Comparison of ENCODE assay signal across 1 cellular context in genomic region chr13:45335397-45336024, GRCh38.
TF ChIP-seq lines count a peak whose summit lies in the region.

No MANE protein-coding gene starts in this region.

TF ChIP-seq in HepG2, 621 proteins besides CTCF, POLR2A, EP300 and RAD21 (continued from another document and continues in another):
- TF ChIP-seq PAXIP1 (CRISPR knock-in tag; conservative IDR thresholded peaks at IDR 0.05) (peak; percentile 67), HOXA3 (CRISPR knock-in tag; IDR thresholded peaks at IDR 0.05) (peak; percentile 19; the same call in 1 of the 2 replicates), CEBPG (CRISPR knock-in tag; IDR thresholded peaks at IDR 0.05) (peak; percentile 82), SOX5 (CRISPR knock-in tag; IDR thresholded peaks at IDR 0.05; ENCODE audit: borderline replicate concordance) (peak; percentile 37; the same call in 1 of the 2 replicates), NONO (IDR thresholded peaks at IDR 0.05) (no peak), NONO (CRISPR knock-in tag; conservative IDR thresholded peaks at IDR 0.05) (peak; percentile 65; the same call in 1 of the 2 replicates), ZNF264 (CRISPR knock-in tag; IDR thresholded peaks at IDR 0.05) (0 out of 2 replicates have a peak, but pooled peaks have one; percentile 43), ZNF652 (CRISPR knock-in tag; IDR thresholded peaks at IDR 0.05; ENCODE audit: borderline replicate concordance, low read depth) (peak; percentile 94), ZMAT3 (CRISPR knock-in tag; conservative IDR thresholded peaks at IDR 0.05) (0 out of 2 replicates have a peak, but pooled peaks have one; percentile 43), PAF1 (CRISPR knock-in tag; IDR thresholded peaks at IDR 0.05) (peak; percentile 39; the same call in 1 of the 2 replicates), POLR2G (IDR thresholded peaks at IDR 0.05; ENCODE audit: low read depth, low read length) (peak; percentile 60), TFDP2 (CRISPR knock-in tag; IDR thresholded peaks at IDR 0.05) (0 out of 2 replicates have a peak, but pooled peaks have one; percentile 4), ZNF703 (CRISPR knock-in tag; IDR thresholded peaks at IDR 0.05; ENCODE audit: borderline replicate concordance) (0 out of 2 replicates have a peak, but pooled peaks have one; percentile 32), ZNF225 (CRISPR knock-in tag; IDR thresholded peaks at IDR 0.05) (no peak), NCOR1 (IDR thresholded peaks at IDR 0.05; ENCODE audit: borderline replicate concordance, low read length) (peak; percentile 94), ZNF510 (CRISPR knock-in tag; IDR thresholded peaks at IDR 0.05; ENCODE audit: low read depth) (no peak), RERE (CRISPR knock-in tag; IDR thresholded peaks at IDR 0.05; ENCODE audit: low read depth) (no peak), MYPOP (CRISPR knock-in tag; IDR thresholded peaks at IDR 0.05) (0 out of 2 replicates have a peak, but pooled peaks have one; percentile 53), SSRP1 (CRISPR knock-in tag; IDR thresholded peaks at IDR 0.05) (0 out of 2 replicates have a peak, but pooled peaks have one; percentile 9), SPEN (CRISPR knock-in tag; IDR thresholded peaks at IDR 0.05; ENCODE audit: low read depth) (peak; percentile 46; the same call in 1 of the 2 replicates), DPF2 (CRISPR knock-in tag; IDR thresholded peaks at IDR 0.05; ENCODE audit: borderline replicate concordance, low read depth) (peak; percentile 49; the same call in 1 of the 2 replicates), SIX4 (CRISPR knock-in tag; IDR thresholded peaks at IDR 0.05) (peak; percentile 73), TRIM24 (CRISPR knock-in tag; IDR thresholded peaks at IDR 0.05) (no peak), HNF4G (IDR thresholded peaks at IDR 0.05; ENCODE audit: borderline replicate concordance, low read depth, low read length) (peak; percentile 94), HNF4G (CRISPR knock-in tag; IDR thresholded peaks at IDR 0.05; ENCODE audit: borderline replicate concordance, low read depth) (peak; percentile 74; the same call in 1 of the 2 replicates), FOXK1 (CRISPR knock-in tag; IDR thresholded peaks at IDR 0.05; ENCODE audit: borderline replicate concordance, low read depth) (no peak), REPIN1 (CRISPR knock-in tag; IDR thresholded peaks at IDR 0.05; ENCODE audit: borderline replicate concordance, low read depth) (peak; percentile 58; the same call in 1 of the 2 replicates)
- TF ChIP-seq, protein P1, sequence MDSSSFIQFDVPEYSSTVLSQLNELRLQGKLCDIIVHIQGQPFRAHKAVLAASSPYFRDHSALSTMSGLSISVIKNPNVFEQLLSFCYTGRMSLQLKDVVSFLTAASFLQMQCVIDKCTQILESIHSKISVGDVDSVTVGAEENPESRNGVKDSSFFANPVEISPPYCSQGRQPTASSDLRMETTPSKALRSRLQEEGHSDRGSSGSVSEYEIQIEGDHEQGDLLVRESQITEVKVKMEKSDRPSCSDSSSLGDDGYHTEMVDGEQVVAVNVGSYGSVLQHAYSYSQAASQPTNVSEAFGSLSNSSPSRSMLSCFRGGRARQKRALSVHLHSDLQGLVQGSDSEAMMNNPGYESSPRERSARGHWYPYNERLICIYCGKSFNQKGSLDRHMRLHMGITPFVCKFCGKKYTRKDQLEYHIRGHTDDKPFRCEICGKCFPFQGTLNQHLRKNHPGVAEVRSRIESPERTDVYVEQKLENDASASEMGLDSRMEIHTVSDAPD (CRISPR knock-in tag; IDR thresholded peaks at IDR 0.05) = 0 out of 2 replicates have a peak, but pooled peaks have one; percentile 21
- TF ChIP-seq, protein P2, sequence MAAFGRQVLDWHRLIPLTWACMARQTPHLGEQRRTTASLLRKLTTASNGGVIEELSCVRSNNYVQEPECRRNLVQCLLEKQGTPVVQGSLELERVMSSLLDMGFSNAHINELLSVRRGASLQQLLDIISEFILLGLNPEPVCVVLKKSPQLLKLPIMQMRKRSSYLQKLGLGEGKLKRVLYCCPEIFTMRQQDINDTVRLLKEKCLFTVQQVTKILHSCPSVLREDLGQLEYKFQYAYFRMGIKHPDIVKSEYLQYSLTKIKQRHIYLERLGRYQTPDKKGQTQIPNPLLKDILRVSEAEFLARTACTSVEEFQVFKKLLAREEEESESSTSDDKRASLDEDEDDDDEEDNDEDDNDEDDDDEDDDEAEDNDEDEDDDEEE (CRISPR knock-in tag; IDR thresholded peaks at IDR 0.05) = peak; percentile 40; the same call in 1 of the 2 replicates
- TF ChIP-seq, protein P3, sequence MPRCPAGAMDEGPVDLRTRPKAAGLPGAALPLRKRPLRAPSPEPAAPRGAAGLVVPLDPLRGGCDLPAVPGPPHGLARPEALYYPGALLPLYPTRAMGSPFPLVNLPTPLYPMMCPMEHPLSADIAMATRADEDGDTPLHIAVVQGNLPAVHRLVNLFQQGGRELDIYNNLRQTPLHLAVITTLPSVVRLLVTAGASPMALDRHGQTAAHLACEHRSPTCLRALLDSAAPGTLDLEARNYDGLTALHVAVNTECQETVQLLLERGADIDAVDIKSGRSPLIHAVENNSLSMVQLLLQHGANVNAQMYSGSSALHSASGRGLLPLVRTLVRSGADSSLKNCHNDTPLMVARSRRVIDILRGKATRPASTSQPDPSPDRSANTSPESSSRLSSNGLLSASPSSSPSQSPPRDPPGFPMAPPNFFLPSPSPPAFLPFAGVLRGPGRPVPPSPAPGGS (CRISPR knock-in tag; IDR thresholded peaks at IDR 0.05) = no peak
- TF ChIP-seq, protein P4, sequence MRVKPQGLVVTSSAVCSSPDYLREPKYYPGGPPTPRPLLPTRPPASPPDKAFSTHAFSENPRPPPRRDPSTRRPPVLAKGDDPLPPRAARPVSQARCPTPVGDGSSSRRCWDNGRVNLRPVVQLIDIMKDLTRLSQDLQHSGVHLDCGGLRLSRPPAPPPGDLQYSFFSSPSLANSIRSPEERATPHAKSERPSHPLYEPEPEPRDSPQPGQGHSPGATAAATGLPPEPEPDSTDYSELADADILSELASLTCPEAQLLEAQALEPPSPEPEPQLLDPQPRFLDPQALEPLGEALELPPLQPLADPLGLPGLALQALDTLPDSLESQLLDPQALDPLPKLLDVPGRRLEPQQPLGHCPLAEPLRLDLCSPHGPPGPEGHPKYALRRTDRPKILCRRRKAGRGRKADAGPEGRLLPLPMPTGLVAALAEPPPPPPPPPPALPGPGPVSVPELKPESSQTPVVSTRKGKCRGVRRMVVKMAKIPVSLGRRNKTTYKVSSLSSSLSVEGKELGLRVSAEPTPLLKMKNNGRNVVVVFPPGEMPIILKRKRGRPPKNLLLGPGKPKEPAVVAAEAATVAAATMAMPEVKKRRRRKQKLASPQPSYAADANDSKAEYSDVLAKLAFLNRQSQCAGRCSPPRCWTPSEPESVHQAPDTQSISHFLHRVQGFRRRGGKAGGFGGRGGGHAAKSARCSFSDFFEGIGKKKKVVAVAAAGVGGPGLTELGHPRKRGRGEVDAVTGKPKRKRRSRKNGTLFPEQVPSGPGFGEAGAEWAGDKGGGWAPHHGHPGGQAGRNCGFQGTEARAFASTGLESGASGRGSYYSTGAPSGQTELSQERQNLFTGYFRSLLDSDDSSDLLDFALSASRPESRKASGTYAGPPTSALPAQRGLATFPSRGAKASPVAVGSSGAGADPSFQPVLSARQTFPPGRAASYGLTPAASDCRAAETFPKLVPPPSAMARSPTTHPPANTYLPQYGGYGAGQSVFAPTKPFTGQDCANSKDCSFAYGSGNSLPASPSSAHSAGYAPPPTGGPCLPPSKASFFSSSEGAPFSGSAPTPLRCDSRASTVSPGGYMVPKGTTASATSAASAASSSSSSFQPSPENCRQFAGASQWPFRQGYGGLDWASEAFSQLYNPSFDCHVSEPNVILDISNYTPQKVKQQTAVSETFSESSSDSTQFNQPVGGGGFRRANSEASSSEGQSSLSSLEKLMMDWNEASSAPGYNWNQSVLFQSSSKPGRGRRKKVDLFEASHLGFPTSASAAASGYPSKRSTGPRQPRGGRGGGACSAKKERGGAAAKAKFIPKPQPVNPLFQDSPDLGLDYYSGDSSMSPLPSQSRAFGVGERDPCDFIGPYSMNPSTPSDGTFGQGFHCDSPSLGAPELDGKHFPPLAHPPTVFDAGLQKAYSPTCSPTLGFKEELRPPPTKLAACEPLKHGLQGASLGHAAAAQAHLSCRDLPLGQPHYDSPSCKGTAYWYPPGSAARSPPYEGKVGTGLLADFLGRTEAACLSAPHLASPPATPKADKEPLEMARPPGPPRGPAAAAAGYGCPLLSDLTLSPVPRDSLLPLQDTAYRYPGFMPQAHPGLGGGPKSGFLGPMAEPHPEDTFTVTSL (CRISPR knock-in tag; IDR thresholded peaks at IDR 0.05; ENCODE audit: borderline replicate concordance) = peak; percentile 67; the same call in 1 of the 2 replicates
- TF ChIP-seq, protein P5, sequence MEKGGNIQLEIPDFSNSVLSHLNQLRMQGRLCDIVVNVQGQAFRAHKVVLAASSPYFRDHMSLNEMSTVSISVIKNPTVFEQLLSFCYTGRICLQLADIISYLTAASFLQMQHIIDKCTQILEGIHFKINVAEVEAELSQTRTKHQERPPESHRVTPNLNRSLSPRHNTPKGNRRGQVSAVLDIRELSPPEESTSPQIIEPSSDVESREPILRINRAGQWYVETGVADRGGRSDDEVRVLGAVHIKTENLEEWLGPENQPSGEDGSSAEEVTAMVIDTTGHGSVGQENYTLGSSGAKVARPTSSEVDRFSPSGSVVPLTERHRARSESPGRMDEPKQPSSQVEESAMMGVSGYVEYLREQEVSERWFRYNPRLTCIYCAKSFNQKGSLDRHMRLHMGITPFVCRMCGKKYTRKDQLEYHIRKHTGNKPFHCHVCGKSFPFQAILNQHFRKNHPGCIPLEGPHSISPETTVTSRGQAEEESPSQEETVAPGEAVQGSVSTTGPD (CRISPR knock-in tag; IDR thresholded peaks at IDR 0.05) = 0 out of 2 replicates have a peak, but pooled peaks have one; percentile 23
